8 cellular contexts compared by ENCODE assay signal in genomic region chr9:113150670-113151591, GRCh38. TPM values are rescaled to one million over a fixed set of nuclear protein-coding genes. Genes with fewer than 3 reads are reported as not detected.
DNase-seq lines count a peak whose midpoint lies in the region; ATAC-seq and TF ChIP-seq lines count a peak whose summit lies in the region.

SLC31A2 (plus strand) TSS chr9:113151007; CDS start chr9:113151075, 68 bp downstream.

- ATAC-seq in HG02763 (IDR thresholded peaks at IDR 0.05; ENCODE audit: unreplicated experiment): peak; percentile 92

- H3K9ac ChIP-seq in rectal smooth muscle tissue (ENCODE audit: low read length): peak within 1 kb of the TSS; percentile 61

- H3K27ac ChIP-seq in rectal smooth muscle tissue (ENCODE audit: low read depth, low read length) (peak within 1 kb of the TSS; percentile 68), uterus (peak within 1 kb of the TSS; percentile 70 to 80)

- DNase-seq in NCI-H1417 (lab: John Stamatoyannopoulos, UW) (peak; percentile 77 to 96 (median 95)), T-helper 2 cell (peak; percentile 69 to 88 (median 79)), anterior cingulate cortex (lab: John Stamatoyannopoulos, UW) (peak; percentile 22 to 93 (median 83)), hepatic stellate cell (ENCODE audit: low spot score) (peak; percentile 86), uterus (peak; percentile 84)

- no peaks in the 10 kb centered on the region for H3K9me3 ChIP-seq in uterus

- TF ChIP-seq CTCF in GM12875 (IDR thresholded peaks at IDR 0.05; ENCODE audit: borderline replicate concordance, insufficient read depth, low read depth, low read length) (peak; percentile 41; the same call in 1 of the 2 replicates), uterus (IDR thresholded peaks at IDR 0.05) (peak in 3 of 4 experiments; percentile 42 to 50 (median 48))

- peak; percentile 48 to 65 for TF ChIP-seq POLR2A in uterus (IDR thresholded peaks at IDR 0.05)

- no peaks in the 10 kb centered on the region for H3K36me3 ChIP-seq in rectal smooth muscle tissue (ENCODE audit: control insufficient read depth, insufficient read depth, low read length)
- no peaks in the 10 kb centered on the region for H3K36me3 ChIP-seq in uterus

- intact Hi-C loops in uterus (cut with DNase I; ENCODE audit: low total_unique reads): no loop called here

- H3K4me3 ChIP-seq in GM12875 (ENCODE audit: low read depth, low read length) (peak within 1 kb of the TSS; percentile 74), rectal smooth muscle tissue (ENCODE audit: low read length) (peak within 1 kb of the TSS; percentile 89), uterus (peak within 1 kb of the TSS; percentile 71 to 82)

- H3K27me3 ChIP-seq in rectal smooth muscle tissue (ENCODE audit: control insufficient read depth, insufficient read depth, low read length) (no peaks in the 10 kb centered on the region), uterus (no peaks in the 10 kb centered on the region)

- H3K4me1 ChIP-seq in rectal smooth muscle tissue (ENCODE audit: control insufficient read depth, insufficient read depth, low read length) (peaks cover 3% of the 10 kb centered on the region), uterus (no peaks in the 10 kb centered on the region)

RNA-seq across cellular contexts. Expression of gene SLC31A2, which starts in this region (rescaled TPM):
- 10 to 100 TPM in 1 of 4 donors, 1 to 10 TPM in 3; 3.0 to 20.0 (median 7.4) TPM for total RNA-seq in uterus

Comparison
In these comparisons a context has a peak if more than half of its experiments do, and no peak if none do; other contexts are left out.
1. Peak in every context shown above with its lines: DNase-seq, ATAC-seq, H3K4me3 ChIP-seq and H3K27ac ChIP-seq.